ENCODE assay signal across 21 cellular contexts in genomic region chr1:201252833-201253810, GRCh38. TPM values are rescaled to one million over a fixed set of nuclear protein-coding genes. Genes with fewer than 3 reads are reported as not detected.
DNase-seq lines count a peak whose midpoint lies in the region; ATAC-seq lines count a peak whose summit lies in the region.
"Had no signal": no experiment of that assay in that cellular context is flagged by ENCODE, and none has a peak within 500 bp of the region (broad histone marks: within the 10 kb centered on the region; RNA-seq: fewer than 3 reads in every experiment).

No MANE protein-coding gene starts in this region.

- no peak overlapping the region for H3K4me3 ChIP-seq in NT2/D1 (ENCODE audit: insufficient read length, low read depth)
- H3K4me3 ChIP-seq: hepatocyte, pancreas, testis had no signal

- H3K36me3 Mint-ChIP-seq in stimulated activated memory B cell treated with anti-CD40 and anti-IgM and Interleukin-4, amounts not matched to agents 10 μg/mL and 1 μg/mL and 100 μg/mL, for 72 hours: no peaks in the 10 kb centered on the region
- H3K36me3 Mint-ChIP-seq: activated CD8-positive, alpha-beta memory T cell treated with anti-CD3 and anti-CD28 coated beads, Interleukin-2, amount 10 ng/mL, durations not matched to agents 7 days and 5 days; WTC11 had no signal

- H3K9ac ChIP-seq in NT2/D1 (ENCODE audit: insufficient read length, low read depth): peak overlapping the region; percentile 11

- peaks cover 3% of the 10 kb centered on the region for H3K27me3 ChIP-seq in NT2/D1 (ENCODE audit: insufficient read depth, insufficient read length)
- H3K27me3 ChIP-seq: hepatocyte, pancreas, testis had no signal

- H3K4me3 Mint-ChIP-seq in stimulated activated memory B cell treated with anti-CD40 and anti-IgM and Interleukin-4, amounts not matched to agents 10 μg/mL and 1 μg/mL and 100 μg/mL, for 72 hours: no peak overlapping the region
- H3K4me3 Mint-ChIP-seq: activated CD8-positive, alpha-beta memory T cell treated with anti-CD3 and anti-CD28 coated beads, Interleukin-2, amount 10 ng/mL, durations not matched to agents 7 days and 5 days; central memory CD8-positive, alpha-beta T cell; T-helper 1 cell treated with Interleukin-12 subunit alpha and Interleukin-12 subunit beta and Interleukin-4 antibody, amounts not matched to agents 30 μg/mL and 1 μg/mL, for 36 hours; WTC11 had no signal

- H3K4me1 ChIP-seq in NT2/D1 (ENCODE audit: insufficient read depth, insufficient read length): peaks cover 3% of the 10 kb centered on the region
- H3K4me1 ChIP-seq: pancreas, testis had no signal

- peak; percentile 55 for DNase-seq in ACHN
- DNase-seq in G401 (ENCODE audit: low spot score): peak; percentile 56
- no peak for DNase-seq in NT2/D1 (ENCODE audit: low read depth, low spot score)
- DNase-seq in mucosa of gallbladder (ENCODE audit: low spot score): peak; percentile 9
- DNase-seq in NCI-H2107 (lab: John Stamatoyannopoulos, UW): no peak
- no peak for DNase-seq in hepatic stellate cell (ENCODE audit: low spot score)
- DNase-seq: activated CD8-positive, alpha-beta memory T cell treated with anti-CD3 and anti-CD28 coated beads, Interleukin-2, amount 10 ng/mL, durations not matched to agents 7 days and 5 days; effector memory CD4-positive, alpha-beta T cell; GF-D8; MV-4-11; NCI-H2081; Right ventricle myocardium superior; small intestine; testis had no signal

- ATAC-seq in GM21576 (IDR thresholded peaks at IDR 0.05; ENCODE audit: unreplicated experiment): no peak
- ATAC-seq in stimulated activated memory B cell treated with anti-CD40 and anti-IgM and Interleukin-4, amounts not matched to agents 10 μg/mL and 1 μg/mL and 100 μg/mL, for 72 hours: no peak
- ATAC-seq: activated CD8-positive, alpha-beta memory T cell treated with anti-CD3 and anti-CD28 coated beads, Interleukin-2, amount 10 ng/mL, durations not matched to agents 7 days and 5 days; WTC11 had no signal

- H3K27me3 Mint-ChIP-seq in stimulated activated memory B cell treated with anti-CD40 and anti-IgM and Interleukin-4, amounts not matched to agents 10 μg/mL and 1 μg/mL and 100 μg/mL, for 72 hours: peaks cover 33% of the 10 kb centered on the region
- H3K27me3 Mint-ChIP-seq: activated CD8-positive, alpha-beta memory T cell treated with anti-CD3 and anti-CD28 coated beads, Interleukin-2, amount 10 ng/mL, durations not matched to agents 7 days and 5 days had no signal

- H3K4me1 Mint-ChIP-seq in stimulated activated memory B cell treated with anti-CD40 and anti-IgM and Interleukin-4, amounts not matched to agents 10 μg/mL and 1 μg/mL and 100 μg/mL, for 72 hours: no peaks in the 10 kb centered on the region
- H3K4me1 Mint-ChIP-seq: activated CD8-positive, alpha-beta memory T cell treated with anti-CD3 and anti-CD28 coated beads, Interleukin-2, amount 10 ng/mL, durations not matched to agents 7 days and 5 days; central memory CD8-positive, alpha-beta T cell; WTC11 had no signal

- in situ Hi-C loops in ACHN (cut with HindIII; ENCODE audit: low pct_ligation_motif_present, low pct_unique_long_range_greater_than_20kb, low sequenced_read_pairs): no loop called here
- in situ Hi-C loops in G401 (cut with HindIII; ENCODE audit: low sequenced_read_pairs): no loop called here

- H3K27ac Mint-ChIP-seq in stimulated activated memory B cell treated with anti-CD40 and anti-IgM and Interleukin-4, amounts not matched to agents 10 μg/mL and 1 μg/mL and 100 μg/mL, for 72 hours: no peak overlapping the region
- H3K27ac Mint-ChIP-seq: activated CD8-positive, alpha-beta memory T cell treated with anti-CD3 and anti-CD28 coated beads, Interleukin-2, amount 10 ng/mL, durations not matched to agents 7 days and 5 days; T-helper 1 cell treated with Interleukin-12 subunit alpha and Interleukin-12 subunit beta and Interleukin-4 antibody, amounts not matched to agents 30 μg/mL and 1 μg/mL, for 36 hours; WTC11 had no signal

- no peaks in the 10 kb centered on the region for H3K9me3 Mint-ChIP-seq in stimulated activated memory B cell treated with anti-CD40 and anti-IgM and Interleukin-4, amounts not matched to agents 10 μg/mL and 1 μg/mL and 100 μg/mL, for 72 hours
- H3K9me3 Mint-ChIP-seq: central memory CD8-positive, alpha-beta T cell; T-helper 1 cell treated with Interleukin-12 subunit alpha and Interleukin-12 subunit beta and Interleukin-4 antibody, amounts not matched to agents 30 μg/mL and 1 μg/mL, for 36 hours; WTC11 had no signal

- no peaks in the 10 kb centered on the region for H3K36me3 ChIP-seq in NT2/D1 (ENCODE audit: insufficient read depth, insufficient read length, low read length)
- H3K36me3 ChIP-seq: pancreas had no signal

- no peaks in the 10 kb centered on the region for H3K9me3 ChIP-seq in NT2/D1 (ENCODE audit: insufficient read depth, low read length)
- H3K9me3 ChIP-seq: pancreas, testis had no signal

RNA-seq across cellular contexts. Expression of gene PKP1, which starts 30.2 kb away (rescaled TPM):
- 0.06 TPM in 1 of 2 replicates, not detected in the other for total RNA-seq in G401 (2014; rRNA removed; shearing (Covaris generic))
- total RNA-seq in mucosa of gallbladder: 0.09 TPM
- total RNA-seq: activated CD8-positive, alpha-beta memory T cell treated with anti-CD3 and anti-CD28 coated beads, Interleukin-2, amount 10 ng/mL, durations not matched to agents 7 days and 5 days had no signal

Comparison
In these comparisons a context has a peak if more than half of its experiments do, and no peak if none do; other contexts are left out.
1. DNase-seq: peak in ACHN (single experiment), G401 (single experiment) and mucosa of gallbladder (single experiment); none in NT2/D1 (single experiment), NCI-H2107 (single experiment) and hepatic stellate cell (single experiment).